ENCODE assay signal across 29 cellular contexts in the genomic region with DNA sequence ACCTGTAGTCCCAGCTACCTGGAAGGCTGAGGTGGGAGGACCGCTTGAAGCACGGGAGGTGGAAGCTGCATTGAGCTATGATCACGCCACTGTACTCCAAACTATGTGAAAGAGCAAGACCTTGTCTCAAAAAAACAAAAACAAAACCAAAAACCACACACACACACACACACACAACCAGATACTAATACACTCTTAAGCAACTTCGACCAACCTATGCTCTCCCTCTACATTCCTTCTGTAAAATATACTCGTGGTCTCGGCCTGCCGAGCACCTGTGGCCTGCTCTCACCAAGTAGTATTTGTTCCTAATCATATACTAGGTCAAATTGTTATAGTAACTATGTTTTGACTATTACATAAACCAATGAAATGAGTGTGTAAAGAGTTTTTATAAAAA. TPM values are rescaled to one million over a fixed set of nuclear protein-coding genes. Genes with fewer than 3 reads are reported as not detected.
"Had no signal": no experiment of that assay in that cellular context is flagged by ENCODE, and none has a peak within 500 bp of the region (broad histone marks: within the 10 kb centered on the region; RNA-seq: fewer than 3 reads in every experiment).

No MANE protein-coding gene starts in this region.

- H3K4me1 ChIP-seq: ascending aorta, body of pancreas, Peyer's patch, SJSA1 had no signal

- ATAC-seq: body of pancreas, SK-N-SH treated with all-trans-retinoic acid at 6 μM for 48 hours had no signal

- H3K9me3 ChIP-seq: ascending aorta, MG63, Peyer's patch, SJSA1 had no signal

- H3K4me3 Mint-ChIP-seq: activated B cell treated with CpG ODN at 0.5 μM for 24 hours; activated CD4-positive, alpha-beta T cell treated with anti-CD3 and anti-CD28 coated beads, Interleukin-2, amount 10 ng/mL, durations not matched to agents 24 days and 14 days; activated naive CD4-positive, alpha-beta T cell treated with anti-CD3 and anti-CD28 coated beads, Interleukin-2, amount 10 ng/mL, durations not matched to agents 7 days and 5 days had no signal

- H3K27ac Mint-ChIP-seq: activated B cell treated with CpG ODN at 0.5 μM for 24 hours; activated CD4-positive, alpha-beta T cell treated with anti-CD3 and anti-CD28 coated beads, Interleukin-2, amount 10 ng/mL, durations not matched to agents 24 days and 14 days; activated naive CD4-positive, alpha-beta T cell treated with anti-CD3 and anti-CD28 coated beads, Interleukin-2, amount 10 ng/mL, durations not matched to agents 7 days and 5 days; activated T-helper 2 cell treated with anti-CD3 and anti-CD28 coated beads, Interferon-gamma antibody, Interleukin-2, Interleukin-4, amounts not matched to agents 10 μg/mL and 5 μg/mL and 100 μg/mL, durations not matched to agents 14 hours and 24 hours and 36 hours had no signal

- DNase-seq: activated B cell treated with CpG ODN at 0.5 μM for 24 hours; activated CD4-positive, alpha-beta T cell treated with anti-CD3 and anti-CD28 coated beads for 1 hour; activated CD4-positive, alpha-beta T cell treated with anti-CD3 and anti-CD28 coated beads, Interleukin-2, amount 10 ng/mL, durations not matched to agents 24 days and 14 days; activated CD4-positive, alpha-beta T cell treated with anti-CD3 and anti-CD28 coated beads, Interleukin-2, amount 50 U/mL, for 48 hours; activated gamma-delta T cell treated with Interleukin-2 at 50 U/mL for 16 hours; activated naive CD4-positive, alpha-beta T cell treated with anti-CD3 and anti-CD28 coated beads, Interleukin-2, amount 10 ng/mL, durations not matched to agents 7 days and 5 days; activated T-cell treated with anti-CD3 and anti-CD28 coated beads, Interleukin-2, amount 50 U/mL, for 48 hours; amniotic stem cell; body of pancreas; central memory CD4-positive, alpha-beta T cell; MG63; MV-4-11; NCI-H1092 treated with DMSO at 0.1 percent for 48 hours; NCI-H1436; NCI-H1694 treated with DMSO at 0.1 percent for 48 hours; NCI-H2081; NCI-H510A treated with DMSO at 0.1 percent for 48 hours; NCI-H69; NK-92 treated with Interleukin-12 subunit alpha and Interleukin-12 subunit beta, amount 100 ng/mL, for 24 hours; OCI-M1; Peyer's patch; Right ventricle myocardium superior; SW 1271 had no signal

- H3K9me3 Mint-ChIP-seq: activated B cell treated with CpG ODN at 0.5 μM for 24 hours; activated CD4-positive, alpha-beta T cell treated with anti-CD3 and anti-CD28 coated beads, Interleukin-2, amount 10 ng/mL, durations not matched to agents 24 days and 14 days; activated naive CD4-positive, alpha-beta T cell treated with anti-CD3 and anti-CD28 coated beads, Interleukin-2, amount 10 ng/mL, durations not matched to agents 7 days and 5 days; activated T-helper 2 cell treated with anti-CD3 and anti-CD28 coated beads, Interferon-gamma antibody, Interleukin-2, Interleukin-4, amounts not matched to agents 10 μg/mL and 5 μg/mL and 100 μg/mL, durations not matched to agents 14 hours and 24 hours and 36 hours had no signal

- H3K27ac ChIP-seq: ascending aorta, body of pancreas, Peyer's patch, RWPE1, SJSA1 had no signal

- H3K27me3 Mint-ChIP-seq: activated B cell treated with CpG ODN at 0.5 μM for 24 hours had no signal

- H3K4me3 ChIP-seq: ascending aorta, body of pancreas, MG63, Peyer's patch, SJSA1 had no signal

- H3K27me3 ChIP-seq: ascending aorta, body of pancreas, MG63, Peyer's patch, SJSA1 had no signal

RNA-seq across cellular contexts. Expression of a gene that starts 13.5 kb away (rescaled TPM):
- total RNA-seq: activated B cell treated with CpG ODN at 0.5 μM for 24 hours; activated CD4-positive, alpha-beta T cell treated with anti-CD3 and anti-CD28 coated beads, Interleukin-2, amount 10 ng/mL, durations not matched to agents 24 days and 14 days; activated T-helper 2 cell treated with anti-CD3 and anti-CD28 coated beads, Interferon-gamma antibody, Interleukin-2, Interleukin-4, amounts not matched to agents 10 μg/mL and 5 μg/mL and 100 μg/mL, durations not matched to agents 14 hours and 24 hours and 36 hours; ascending aorta; body of pancreas; Right ventricle myocardium superior; SJSA1; T-helper 1 cell treated with Interleukin-12 subunit alpha and Interleukin-12 subunit beta and Interleukin-4 antibody, amounts not matched to agents 30 ng/mL and 1 ng/mL, for 36 hours had no signal
